In the genomic region with DNA sequence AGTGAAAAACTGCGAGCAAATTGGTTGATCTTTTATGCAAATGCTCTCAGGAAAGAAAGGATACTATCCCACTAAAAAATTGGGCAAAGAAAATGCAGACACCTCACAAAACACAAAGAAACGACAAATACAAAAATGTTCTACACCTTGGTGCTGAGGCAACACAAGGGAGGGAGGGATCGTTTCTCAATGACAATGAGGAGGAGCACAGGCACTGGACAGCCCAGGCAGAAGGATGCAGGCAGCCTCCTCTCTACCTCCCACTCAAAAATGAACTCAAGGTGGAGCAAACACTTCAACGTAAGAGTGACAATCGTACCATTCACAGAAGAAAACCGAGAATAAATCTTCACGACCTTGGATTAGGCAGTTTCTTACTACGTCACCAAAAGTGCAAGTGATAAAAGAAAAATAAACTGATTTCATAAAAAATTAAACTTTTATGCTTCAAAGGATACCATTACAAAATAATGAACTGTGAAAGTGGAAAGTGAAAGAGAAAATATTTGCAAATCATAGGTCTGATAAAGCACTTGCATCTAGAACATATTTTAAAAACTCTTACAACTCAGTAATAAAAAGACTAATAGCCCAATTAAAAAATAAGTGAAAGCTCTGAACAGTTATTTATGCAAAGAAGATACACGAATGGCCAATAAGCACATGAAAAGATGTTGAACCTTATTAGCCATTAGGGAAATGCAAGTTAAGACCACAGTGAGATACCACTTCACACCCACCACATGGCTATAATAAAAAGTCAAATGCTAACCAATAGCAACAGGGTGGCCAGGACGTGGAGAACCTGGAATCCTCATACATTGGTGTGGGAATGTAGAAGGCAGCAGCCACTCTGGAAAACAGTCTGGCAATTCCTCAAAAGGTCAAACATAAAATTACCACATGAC, we compare ENCODE assay signal across 13 cellular contexts.
DNase-seq lines count a peak whose midpoint lies in the region; ATAC-seq, FAIRE-seq and TF ChIP-seq lines count a peak whose summit lies in the region.
"Had no signal": no experiment of that assay in that cellular context is flagged by ENCODE, and none has a peak within 500 bp of the region (broad histone marks: within the 10 kb centered on the region; RNA-seq: fewer than 3 reads in every experiment).

No MANE protein-coding gene starts in this region.

- intact Hi-C loops in Right ventricle myocardium inferior (cut with DNase I) (no loop called here), heart right ventricle (cut with DNase I) (loop anchor here in 2 of 10 donors (5.0 kb wide), 1 partner anchor 79 kb away; no protein-coding TSS in a partner anchor), GM12878 (cut with micrococcal nuclease; ENCODE audit: unreplicated experiment) (no loop called here), sciatic nerve (cut with DNase I) (no loop called here)

- no peak overlapping the region for H2AFZ ChIP-seq in GM12878 (ENCODE audit: control insufficient read depth, low read depth, low read length)

- CTCF ChIA-PET in GM12878 (lab: Yijun Ruan, JAX): interaction anchor here (1.8 to 3.4 kb wide), 3 partner anchors 15 to 81 kb away, joined by 6 to 15 read pairs (median 14); no protein-coding TSS in a partner anchor

- RAD21 ChIA-PET in GM12878 (lab: Charles Lee; ENCODE audit: unreplicated experiment): interaction anchor here (1.2 kb wide), 1 partner anchor 63 kb away, joined by 4 read pairs; no protein-coding TSS in a partner anchor

- H4K20me1 ChIP-seq in GM12878 (ENCODE audit: control insufficient read depth, insufficient read depth): peaks cover 3% of the 10 kb centered on the region

- peak; percentile 48 for DNase-seq in Right ventricle myocardium inferior (ENCODE audit: missing footprints)
- no peak for DNase-seq in heart right ventricle
- no peak for DNase-seq in GM12878 (ENCODE audit: low read depth, low spot score)
- no peak for DNase-seq in stimulated activated naive B cell treated with anti-CD40 and anti-IgM and Interleukin-4, amounts not matched to agents 10 μg/mL and 1 μg/mL and 100 μg/mL, for 72 hours
- DNase-seq in right atrium auricular region (ENCODE audit: low spot score): no peak
- no peak for DNase-seq in H54 (ENCODE audit: insufficient read length, low spot score)
- no peak for DNase-seq in sciatic nerve (ENCODE audit: low spot score)
- DNase-seq: C1 segment of cervical spinal cord, NCI-H1930, SHP77 treated with DMSO at 0.1 percent for 48 hours had no signal

- no peaks in the 10 kb centered on the region for H3K27me3 ChIP-seq in heart right ventricle
- no peaks in the 10 kb centered on the region for H3K27me3 ChIP-seq in GM12878 (replicated peaks in 1 of 2; ENCODE audit: control insufficient read depth in 2 of 2, insufficient read depth in 2 of 2, low read length in 1 of 2)
- H3K27me3 ChIP-seq in right atrium auricular region: no peaks in the 10 kb centered on the region

- no peaks in the 10 kb centered on the region for H3K27me3 Mint-ChIP-seq in stimulated activated naive B cell treated with anti-CD40 and anti-IgM and Interleukin-4, amounts not matched to agents 10 μg/mL and 1 μg/mL and 100 μg/mL, for 72 hours

- BruUV-seq in GM12878 (replicated peaks; lab: Mats Ljungman, UMichigan): no TSS peak

- FAIRE-seq in GM12878 (lab: Jason Lieb, UNC): peak; percentile 76
- FAIRE-seq in H54 (lab: Jason Lieb, UNC): no peak
- FAIRE-seq: frontal cortex, H1 had no signal

- peaks cover 66% of the 10 kb centered on the region for H3K79me2 ChIP-seq in GM12878 (ENCODE audit: control insufficient read depth, insufficient read depth, low read length)

- H3K27ac ChIP-seq in heart right ventricle (peak overlapping the region in 1 of 10 donors; percentile 1), GM12878 (ENCODE audit: control insufficient read depth, insufficient read depth) (peak overlapping the region; percentile 63), right atrium auricular region (no peak overlapping the region)

- ATAC-seq in Right ventricle myocardium inferior: no peak
- ATAC-seq in heart right ventricle: no peak
- ATAC-seq in HG03354 (IDR thresholded peaks at IDR 0.05; ENCODE audit: poor library complexity, severe bottlenecking, unreplicated experiment): peak; percentile 58
- ATAC-seq in GM12878: peak; percentile 89
- peak; percentile 46 to 48 for ATAC-seq in stimulated activated naive B cell treated with anti-CD40 and anti-IgM and Interleukin-4, amounts not matched to agents 10 μg/mL and 1 μg/mL and 100 μg/mL, for 72 hours (replicated peaks)
- no peak for ATAC-seq in sciatic nerve

- peak overlapping the region; percentile 37 for H3K27ac Mint-ChIP-seq in stimulated activated naive B cell treated with anti-CD40 and anti-IgM and Interleukin-4, amounts not matched to agents 10 μg/mL and 1 μg/mL and 100 μg/mL, for 72 hours

- H3K9me3 ChIP-seq in heart right ventricle: no peaks in the 10 kb centered on the region
- H3K9me3 ChIP-seq in GM12878 (replicated peaks; ENCODE audit: control insufficient read depth, insufficient read depth, low read length): no peaks in the 10 kb centered on the region; the same call in 2 of the 3 replicates
- H3K9me3 ChIP-seq in right atrium auricular region: no peaks in the 10 kb centered on the region

- peak overlapping the region; percentile 64 for H3K4me2 ChIP-seq in GM12878 (ENCODE audit: control insufficient read depth, insufficient read depth)

- POLR2A ChIA-PET in GM12878 (lab: Charles Lee): no interaction called here

- WGBS in heart right ventricle, 2 donors: 42 to 47% methylated on average over 10 of the region's 10 CpGs
- 38% methylated on average over 10 of the region's 10 CpGs for WGBS in GM12878 (ENCODE audit: insufficient coverage, insufficient replicate concordance, low lambda C conversion rate, missing lambda C conversion rate)

- SMC1A ChIA-PET in GM12878 (lab: Charles Lee; ENCODE audit: uncharacterized antibody, unreplicated experiment): interaction anchor here (0.8 to 4.7 kb wide), 2 partner anchors 80 to 81 kb away, joined by 3 to 19 read pairs; no protein-coding TSS in a partner anchor

- H3K36me3 Mint-ChIP-seq in stimulated activated naive B cell treated with anti-CD40 and anti-IgM and Interleukin-4, amounts not matched to agents 10 μg/mL and 1 μg/mL and 100 μg/mL, for 72 hours: peaks cover 15 to 32% of the 10 kb centered on the region in 2 donors

- TF ChIP-seq RAD21 in GM12878 (IDR thresholded peaks at IDR 0.05; ENCODE audit: insufficient read depth, low read depth, low read length): no peak

- peak overlapping the region; percentile 41 to 71 for H3K4me3 Mint-ChIP-seq in stimulated activated naive B cell treated with anti-CD40 and anti-IgM and Interleukin-4, amounts not matched to agents 10 μg/mL and 1 μg/mL and 100 μg/mL, for 72 hours

- in situ Hi-C loops in GM12878 (cut with MboI): no loop called here

- no peaks in the 10 kb centered on the region for H3K9me3 Mint-ChIP-seq in stimulated activated naive B cell treated with anti-CD40 and anti-IgM and Interleukin-4, amounts not matched to agents 10 μg/mL and 1 μg/mL and 100 μg/mL, for 72 hours

- H3K4me1 Mint-ChIP-seq in stimulated activated naive B cell treated with anti-CD40 and anti-IgM and Interleukin-4, amounts not matched to agents 10 μg/mL and 1 μg/mL and 100 μg/mL, for 72 hours: peaks cover 30 to 78% of the 10 kb centered on the region in 2 donors

- TF ChIP-seq EP300 in GM12878 (IDR thresholded peaks at IDR 0.05; ENCODE audit: borderline replicate concordance in 1 of 2, control insufficient read depth in 1 of 2, low read depth in 2 of 2, low read length in 2 of 2): no peak

- peak overlapping the region; percentile 8 for H3K9ac ChIP-seq in GM12878 (ENCODE audit: control insufficient read depth, insufficient read depth, low read length)

- H3K4me3 ChIP-seq in heart right ventricle (no peak overlapping the region), GM12878 (peak overlapping the region; percentile 47), right atrium auricular region (no peak overlapping the region)

- H3K36me3 ChIP-seq in heart right ventricle: peaks cover 0 to 2% (median 0%) of the 10 kb centered on the region in 9 donors
- H3K36me3 ChIP-seq in GM12878 (ENCODE audit: control insufficient read depth in 2 of 2, insufficient read depth in 2 of 2, low read length in 1 of 2): peaks cover 0 to 3% of the 10 kb centered on the region in 2 experiments; a peak in 3 of 4 replicates
- no peaks in the 10 kb centered on the region for H3K36me3 ChIP-seq in right atrium auricular region

- TF ChIP-seq POLR2A in GM12878 (IDR thresholded peaks at IDR 0.05; ENCODE audit: low read depth, low read length) (no peak), H54 (IDR thresholded peaks at IDR 0.05; ENCODE audit: low read depth, low read length) (no peak)

- TF ChIP-seq CTCF in heart right ventricle (IDR thresholded peaks at IDR 0.05) (no peak), GM12878 (IDR thresholded peaks at IDR 0.05 in 2 of 3, conservative IDR thresholded peaks at IDR 0.05 in 1 of 3; ENCODE audit: control insufficient read depth in 2 of 3, extremely low read depth in 1 of 3, insufficient read depth in 1 of 3, low read depth in 3 of 3, low read length in 3 of 3) (no peak; a peak in 1 of 6 replicates), right atrium auricular region (IDR thresholded peaks at IDR 0.05) (no peak)

- H3K4me1 ChIP-seq in heart right ventricle (peaks cover 5 to 86% (median 48%) of the 10 kb centered on the region in 9 donors), GM12878 (ENCODE audit: control insufficient read depth, insufficient read depth, low read length) (peaks cover 26% of the 10 kb centered on the region), right atrium auricular region (peaks cover 0 to 43% of the 10 kb centered on the region in 2 donors)

TF ChIP-seq in GM12878, 131 proteins besides CTCF, POLR2A, EP300 and RAD21 (continues in another document):
- TF ChIP-seq PAX8 (IDR thresholded peaks at IDR 0.05) (0 out of 2 replicates have a peak, but pooled peaks have one; percentile 66), BCLAF1 (IDR thresholded peaks at IDR 0.05) (no peak)

Comparison
In these comparisons a context has a peak if more than half of its experiments do, and no peak if none do; other contexts are left out.
1. ATAC-seq: peak in HG03354 (single experiment), GM12878 (single experiment) and stimulated activated naive B cell treated with anti-CD40 and anti-IgM and Interleukin-4, amounts not matched to agents 10 μg/mL and 1 μg/mL and 100 μg/mL, for 72 hours (2 of 2); none in Right ventricle myocardium inferior (single experiment), heart right ventricle (0 of 8) and sciatic nerve (single experiment).